ENCODE assay signal across 8 cellular contexts in the genomic region with DNA sequence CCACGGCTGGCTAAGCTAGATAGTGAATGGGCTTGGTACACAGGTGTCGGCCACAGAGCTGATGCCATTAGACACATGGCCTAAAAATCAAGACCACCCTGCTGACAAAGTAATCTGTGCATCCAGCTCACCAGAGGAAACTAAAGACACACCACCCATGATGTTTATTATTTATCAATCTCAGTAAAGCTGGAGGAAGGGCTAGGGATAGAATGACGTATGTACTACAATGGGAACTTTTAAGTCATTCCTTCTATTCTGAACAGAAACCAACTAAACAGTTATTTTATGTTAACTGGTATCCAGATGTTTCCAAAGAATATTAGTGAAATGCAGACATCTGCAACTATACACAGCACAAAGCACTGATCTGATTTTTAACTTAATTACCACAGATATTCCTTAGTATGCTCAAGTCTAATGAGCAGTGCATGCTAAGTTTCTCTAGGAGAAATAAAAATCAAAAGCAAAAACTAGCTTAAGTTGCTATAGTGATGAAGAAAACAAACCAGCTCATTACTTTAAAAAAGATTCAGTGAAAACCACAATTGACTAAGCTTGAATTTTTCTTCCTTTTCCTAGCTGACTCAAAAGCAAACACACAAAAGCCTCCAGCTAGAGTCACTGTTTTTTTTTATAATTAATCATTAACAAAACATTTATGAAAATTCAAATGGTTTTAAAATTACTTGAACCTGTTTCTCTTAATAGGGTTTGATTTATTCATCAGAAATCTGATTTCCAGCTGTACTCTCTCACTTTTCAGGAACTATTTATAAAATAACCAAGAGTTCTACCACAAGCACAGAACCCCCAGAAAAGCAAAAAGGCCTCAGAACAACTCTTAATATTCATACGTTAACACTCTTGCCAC.
DNase-seq lines count a peak whose midpoint lies in the region; ATAC-seq and TF ChIP-seq lines count a peak whose summit lies in the region.
"Not testable (repeated sequence)": the region's sequence is repeated elsewhere in the genome, so short reads cannot be mapped to it uniquely, and the experiment has no call there.

No MANE protein-coding gene starts in this region.

- ATAC-seq in GM18867 (IDR thresholded peaks at IDR 0.05; ENCODE audit: unreplicated experiment) (peak; percentile 57), HG03378 (IDR thresholded peaks at IDR 0.05; ENCODE audit: unreplicated experiment) (peak; percentile 74)
- ATAC-seq in activated CD8-positive, alpha-beta T cell treated with anti-CD3 and anti-CD28 coated beads for 36 hours = peak; percentile 24
- peak; percentile 24 for ATAC-seq in stimulated activated memory B cell treated with anti-CD40 and anti-IgM and Interleukin-4, amounts not matched to agents 10 μg/mL and 1 μg/mL and 100 μg/mL, for 72 hours

- H3K4me1 Mint-ChIP-seq in activated CD8-positive, alpha-beta T cell treated with anti-CD3 and anti-CD28 coated beads for 36 hours (ENCODE audit: low read depth); stimulated activated memory B cell treated with anti-CD40 and anti-IgM and Interleukin-4, amounts not matched to agents 10 μg/mL and 1 μg/mL and 100 μg/mL, for 72 hours: not testable (repeated sequence)
- H3K4me1 Mint-ChIP-seq in chondrocyte (ENCODE audit: low read depth) = peaks cover 11% of the 10 kb centered on the region

- peak; percentile 53 for DNase-seq in ACHN
- DNase-seq in HCEC 1CT = peak; percentile 56
- DNase-seq in activated CD8-positive, alpha-beta T cell treated with anti-CD3 and anti-CD28 coated beads for 36 hours; chondrocyte (ENCODE audit: low spot score): not testable (repeated sequence)
- DNase-seq in kidney glomerular epithelial cell (lab: John Stamatoyannopoulos, UW) = peak; percentile 74

- not testable (repeated sequence) for H3K36me3 Mint-ChIP-seq in activated CD8-positive, alpha-beta T cell treated with anti-CD3 and anti-CD28 coated beads for 36 hours (ENCODE audit: low read depth); chondrocyte (ENCODE audit: low read depth); stimulated activated memory B cell treated with anti-CD40 and anti-IgM and Interleukin-4, amounts not matched to agents 10 μg/mL and 1 μg/mL and 100 μg/mL, for 72 hours

- H3K9me3 Mint-ChIP-seq in activated CD8-positive, alpha-beta T cell treated with anti-CD3 and anti-CD28 coated beads for 36 hours; chondrocyte (ENCODE audit: low read depth); stimulated activated memory B cell treated with anti-CD40 and anti-IgM and Interleukin-4, amounts not matched to agents 10 μg/mL and 1 μg/mL and 100 μg/mL, for 72 hours: not testable (repeated sequence)

- intact Hi-C loops in activated CD8-positive, alpha-beta T cell treated with anti-CD3 and anti-CD28 coated beads for 36 hours (cut with micrococcal nuclease) = not testable (repeated sequence)

- POLR2A ChIA-PET in activated CD8-positive, alpha-beta T cell treated with anti-CD3 and anti-CD28 coated beads for 36 hours (lab: Charles Lee) = not testable (repeated sequence)

- not testable (repeated sequence) for H3K27ac Mint-ChIP-seq in activated CD8-positive, alpha-beta T cell treated with anti-CD3 and anti-CD28 coated beads for 36 hours; stimulated activated memory B cell treated with anti-CD40 and anti-IgM and Interleukin-4, amounts not matched to agents 10 μg/mL and 1 μg/mL and 100 μg/mL, for 72 hours
- H3K27ac Mint-ChIP-seq in chondrocyte (ENCODE audit: unreplicated experiment) = peak overlapping the region; percentile 91

- not testable (repeated sequence) for H3K27me3 Mint-ChIP-seq in activated CD8-positive, alpha-beta T cell treated with anti-CD3 and anti-CD28 coated beads for 36 hours; chondrocyte (ENCODE audit: low read depth); stimulated activated memory B cell treated with anti-CD40 and anti-IgM and Interleukin-4, amounts not matched to agents 10 μg/mL and 1 μg/mL and 100 μg/mL, for 72 hours

- not testable (repeated sequence) for H3K4me3 Mint-ChIP-seq in activated CD8-positive, alpha-beta T cell treated with anti-CD3 and anti-CD28 coated beads for 36 hours; chondrocyte (ENCODE audit: unreplicated experiment); stimulated activated memory B cell treated with anti-CD40 and anti-IgM and Interleukin-4, amounts not matched to agents 10 μg/mL and 1 μg/mL and 100 μg/mL, for 72 hours

- in situ Hi-C loops in ACHN (cut with HindIII; ENCODE audit: low pct_ligation_motif_present, low pct_unique_long_range_greater_than_20kb, low sequenced_read_pairs) = not testable (repeated sequence)

- not testable (repeated sequence) for TF ChIP-seq CTCF in activated CD8-positive, alpha-beta T cell treated with anti-CD3 and anti-CD28 coated beads for 36 hours (IDR thresholded peaks at IDR 0.05); chondrocyte (IDR thresholded peaks at IDR 0.05)

- CTCF ChIA-PET in activated CD8-positive, alpha-beta T cell treated with anti-CD3 and anti-CD28 coated beads for 36 hours (lab: Charles Lee) = not testable (repeated sequence)

Comparison
In these comparisons a context has a peak if more than half of its experiments do, and no peak if none do; other contexts are left out.
1. ATAC-seq: peak in every context shown above with its lines; median percentile 74 in HG03378; 57 in GM18867; 24 in activated CD8-positive, alpha-beta T cell treated with anti-CD3 and anti-CD28 coated beads for 36 hours; 24 in stimulated activated memory B cell treated with anti-CD40 and anti-IgM and Interleukin-4, amounts not matched to agents 10 μg/mL and 1 μg/mL and 100 μg/mL, for 72 hours.